ENCODE assay signal across 7 cellular contexts in the genomic region with DNA sequence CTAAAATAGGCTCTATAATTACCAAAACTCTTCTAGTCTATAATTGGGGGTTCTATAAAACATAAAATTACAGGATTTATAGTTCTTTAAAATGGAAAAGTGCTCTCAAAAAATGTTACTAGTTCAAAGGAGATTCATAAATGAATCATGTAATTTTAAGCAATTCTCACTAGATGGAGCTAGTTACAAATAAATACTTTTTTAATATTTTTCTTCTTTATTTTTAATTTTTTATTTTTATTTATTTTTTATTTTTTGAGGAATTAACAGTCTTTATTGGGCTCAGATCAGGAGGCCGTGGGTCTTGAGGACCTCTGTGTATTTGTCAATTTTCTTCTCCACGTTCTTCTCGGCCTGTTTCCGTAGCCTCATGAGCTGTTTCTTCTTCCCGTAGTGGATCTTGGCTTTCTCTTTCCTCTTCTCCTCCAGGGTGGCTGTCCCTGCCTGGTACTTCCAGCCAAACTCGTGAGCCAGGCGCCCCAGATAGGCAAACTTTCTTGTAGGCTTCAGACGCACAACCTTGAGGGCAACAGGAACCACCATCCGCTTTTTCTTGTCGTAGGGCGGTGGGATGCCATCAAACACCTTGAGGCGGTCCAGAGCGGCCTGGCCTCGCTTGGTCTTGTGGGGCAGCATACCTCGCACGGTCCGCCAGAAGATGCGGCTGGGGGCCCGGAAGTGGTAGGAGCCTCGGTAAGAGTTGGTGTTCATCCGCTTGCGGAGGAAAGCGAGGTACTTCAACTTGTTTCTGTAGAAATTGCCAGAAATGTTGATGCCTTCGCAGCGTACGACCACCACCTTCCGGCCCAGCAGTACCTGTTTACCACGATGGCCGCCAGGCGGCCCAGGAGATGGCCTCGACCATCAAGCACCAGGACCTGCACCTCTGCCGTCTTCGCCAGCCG.
DNase-seq lines count a peak whose midpoint lies in the region; ATAC-seq, FAIRE-seq and TF ChIP-seq lines count a peak whose summit lies in the region.
"Not testable (repeated sequence)": the region's sequence is repeated elsewhere in the genome, so short reads cannot be mapped to it uniquely, and the experiment has no call there.

No MANE protein-coding gene starts in this region.

- H3K36me3 ChIP-seq in Panc1 (ENCODE audit: control insufficient read depth, insufficient read depth, low read length); psoas muscle (ENCODE audit: insufficient read depth in 1 of 2, low read depth in 1 of 2): not testable (repeated sequence)

- H3K27me3 Mint-ChIP-seq in activated CD8-positive, alpha-beta T cell treated with anti-CD3 and anti-CD28 coated beads, Interleukin-2, amount 10 ng/mL, durations not matched to agents 7 days and 5 days (ENCODE audit: low read depth), result peaks cover 11% of the 10 kb centered on the region
- H3K27me3 Mint-ChIP-seq in central memory CD8-positive, alpha-beta T cell, result peaks cover 11% of the 10 kb centered on the region

- H3K27me3 ChIP-seq in Panc1 (ENCODE audit: control insufficient read depth, insufficient read depth, low read length), result peaks cover 15% of the 10 kb centered on the region
- not testable (repeated sequence) for H3K27me3 ChIP-seq in psoas muscle (ENCODE audit: insufficient read depth in 3 of 3, low read length in 2 of 3)

- not testable (repeated sequence) for H3K4me1 Mint-ChIP-seq in activated CD8-positive, alpha-beta T cell treated with anti-CD3 and anti-CD28 coated beads, Interleukin-2, amount 10 ng/mL, durations not matched to agents 7 days and 5 days (ENCODE audit: low read depth); central memory CD8-positive, alpha-beta T cell

- peak overlapping the region; percentile 68 for H3K4me3 Mint-ChIP-seq in activated CD8-positive, alpha-beta T cell treated with anti-CD3 and anti-CD28 coated beads, Interleukin-2, amount 10 ng/mL, durations not matched to agents 7 days and 5 days
- H3K4me3 Mint-ChIP-seq in central memory CD8-positive, alpha-beta T cell, result peak overlapping the region; percentile 78

- H3K4me3 ChIP-seq in Panc1 (ENCODE audit: low read depth in 2 of 2, low read length in 2 of 2), result peak overlapping the region; percentile 37 to 58
- H3K4me3 ChIP-seq in psoas muscle, result peak overlapping the region; percentile 47

- peak overlapping the region; percentile 48 for H3K27ac Mint-ChIP-seq in activated CD8-positive, alpha-beta T cell treated with anti-CD3 and anti-CD28 coated beads, Interleukin-2, amount 10 ng/mL, durations not matched to agents 7 days and 5 days
- peak overlapping the region; percentile 85 for H3K27ac Mint-ChIP-seq in central memory CD8-positive, alpha-beta T cell (ENCODE audit: low read depth)

- in situ Hi-C loops in Panc1 (cut with HindIII; ENCODE audit: low pct_unique_long_range_greater_than_20kb, low sequenced_read_pairs), result not testable (repeated sequence)

- intact Hi-C loops in Panc1 (cut with micrococcal nuclease; ENCODE audit: unreplicated experiment), result loop anchor here (1.0 kb wide), 1 partner anchor 111 kb away; no protein-coding TSS in a partner anchor
- intact Hi-C loops in Right ventricle myocardium superior (cut with DNase I); psoas muscle (cut with DNase I): not testable (repeated sequence)

- WGBS in psoas muscle, 3 donors, result 73 to 79% (median 74%) methylated on average over 31 to 34 of the region's 34 CpGs

- H3K9me3 Mint-ChIP-seq in activated CD8-positive, alpha-beta T cell treated with anti-CD3 and anti-CD28 coated beads, Interleukin-2, amount 10 ng/mL, durations not matched to agents 7 days and 5 days (ENCODE audit: insufficient read depth); central memory CD8-positive, alpha-beta T cell: not testable (repeated sequence)

- not testable (repeated sequence) for H3K4me1 ChIP-seq in Panc1 (ENCODE audit: control insufficient read depth, insufficient read depth, low read length); psoas muscle

- not testable (repeated sequence) for FAIRE-seq in D721Med (lab: Jason Lieb, UNC)

- CTCF ChIA-PET in Panc1 (lab: Charles Lee), result interaction anchor here (0.6 to 1.4 kb wide), 6 partner anchors 17 to 377 kb away, joined by 3 to 40 read pairs (median 5); no protein-coding TSS in a partner anchor
- CTCF ChIA-PET in activated CD8-positive, alpha-beta T cell treated with anti-CD3 and anti-CD28 coated beads, Interleukin-2, amount 10 ng/mL, durations not matched to agents 7 days and 5 days (lab: Charles Lee), result interaction anchor here (0.6 to 2.9 kb wide), 9 partner anchors 9 to 383 kb away, joined by 3 to 27 read pairs (median 5); no protein-coding TSS in a partner anchor

- H3K9me3 ChIP-seq in Panc1 (ENCODE audit: control insufficient read depth, insufficient read depth, low read depth, low read length); psoas muscle: not testable (repeated sequence)

- not testable (repeated sequence) for H3K36me3 Mint-ChIP-seq in activated CD8-positive, alpha-beta T cell treated with anti-CD3 and anti-CD28 coated beads, Interleukin-2, amount 10 ng/mL, durations not matched to agents 7 days and 5 days (ENCODE audit: low read depth); central memory CD8-positive, alpha-beta T cell (ENCODE audit: insufficient read depth)

- not testable (repeated sequence) for ATAC-seq in Panc1; activated CD8-positive, alpha-beta T cell treated with anti-CD3 and anti-CD28 coated beads, Interleukin-2, amount 10 ng/mL, durations not matched to agents 7 days and 5 days; central memory CD8-positive, alpha-beta T cell (replicated peaks; ENCODE audit: extremely low read depth, poor library complexity, severe bottlenecking); Right ventricle myocardium superior (ENCODE audit: poor library complexity); psoas muscle

- not testable (repeated sequence) for DNase-seq in D721Med (ENCODE audit: insufficient read length, low spot score); Panc1 (ENCODE audit: low read depth, low spot score); central memory CD8-positive, alpha-beta T cell (ENCODE audit: low spot score in 2 of 2); psoas muscle
- DNase-seq in HT-29 (ENCODE audit: low spot score) (peak; percentile 62), Right ventricle myocardium superior (peak; percentile 42)
- DNase-seq in activated CD8-positive, alpha-beta T cell treated with anti-CD3 and anti-CD28 coated beads, Interleukin-2, amount 10 ng/mL, durations not matched to agents 7 days and 5 days, result peak; percentile 40

- H3K27ac ChIP-seq in Panc1 (ENCODE audit: low read length); psoas muscle: not testable (repeated sequence)

- POLR2A ChIA-PET in Panc1 (lab: Charles Lee), result interaction anchor here (0.6 to 0.7 kb wide), 3 partner anchors 10 to 404 kb away, joined by 3 to 5 read pairs (median 4); no protein-coding TSS in a partner anchor
- POLR2A ChIA-PET in activated CD8-positive, alpha-beta T cell treated with anti-CD3 and anti-CD28 coated beads, Interleukin-2, amount 10 ng/mL, durations not matched to agents 7 days and 5 days (lab: Charles Lee), result interaction anchor here (0.7 kb wide), 1 partner anchor 20 kb away, joined by 5 read pairs; no protein-coding TSS in a partner anchor

- TF ChIP-seq CTCF in D721Med (IDR thresholded peaks at IDR 0.05; ENCODE audit: insufficient read depth, missing control alignments) (peak; percentile 21), Panc1 (IDR thresholded peaks at IDR 0.05) (peak; percentile 78), psoas muscle (IDR thresholded peaks at IDR 0.05) (peak; percentile 35)

- not testable (repeated sequence) for BruUV-seq in Panc1 (replicated peaks; lab: Mats Ljungman, UMichigan)

Comparison
In these comparisons a context has a peak if more than half of its experiments do, and no peak if none do; other contexts are left out.
1. CTCF ChIP-seq: peak in every context shown above with its lines; median percentile 78 in Panc1; 35 in psoas muscle; 21 in D721Med.